4 cellular contexts compared by ENCODE assay signal in the genomic region with DNA sequence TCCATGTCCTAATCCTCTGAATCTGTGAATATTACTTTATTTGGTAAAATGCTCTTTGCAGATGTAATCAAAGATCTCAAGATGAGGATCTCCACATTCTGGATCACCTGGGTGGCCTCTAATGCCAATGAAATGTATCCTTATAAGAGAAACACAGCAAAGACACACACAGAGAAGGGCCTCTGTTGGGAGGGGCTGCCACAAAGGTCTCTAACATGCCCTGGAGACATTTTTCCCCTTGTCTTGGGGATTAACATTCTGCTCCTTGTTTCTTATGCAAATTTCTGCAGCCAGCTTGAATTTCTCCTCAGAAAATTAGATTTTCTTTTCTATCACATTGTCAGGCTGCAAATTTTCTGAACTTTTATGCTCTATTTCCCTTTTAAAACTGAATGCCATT. TPM values are rescaled to one million over a fixed set of nuclear protein-coding genes. Genes with fewer than 3 reads are reported as not detected.
"Had no signal": no experiment of that assay in that cellular context is flagged by ENCODE, and none has a peak within 500 bp of the region (broad histone marks: within the 10 kb centered on the region; RNA-seq: fewer than 3 reads in every experiment).

No MANE protein-coding gene starts in this region.

RNA-seq across cellular contexts. Expression of a gene that starts 17.3 kb away (rescaled TPM):
- total RNA-seq: transverse colon, ureter, vagina had no signal
- polyA plus RNA-seq: stomach had no signal
